Comparison of ENCODE assay signal across 8 cellular contexts in the genomic region with DNA sequence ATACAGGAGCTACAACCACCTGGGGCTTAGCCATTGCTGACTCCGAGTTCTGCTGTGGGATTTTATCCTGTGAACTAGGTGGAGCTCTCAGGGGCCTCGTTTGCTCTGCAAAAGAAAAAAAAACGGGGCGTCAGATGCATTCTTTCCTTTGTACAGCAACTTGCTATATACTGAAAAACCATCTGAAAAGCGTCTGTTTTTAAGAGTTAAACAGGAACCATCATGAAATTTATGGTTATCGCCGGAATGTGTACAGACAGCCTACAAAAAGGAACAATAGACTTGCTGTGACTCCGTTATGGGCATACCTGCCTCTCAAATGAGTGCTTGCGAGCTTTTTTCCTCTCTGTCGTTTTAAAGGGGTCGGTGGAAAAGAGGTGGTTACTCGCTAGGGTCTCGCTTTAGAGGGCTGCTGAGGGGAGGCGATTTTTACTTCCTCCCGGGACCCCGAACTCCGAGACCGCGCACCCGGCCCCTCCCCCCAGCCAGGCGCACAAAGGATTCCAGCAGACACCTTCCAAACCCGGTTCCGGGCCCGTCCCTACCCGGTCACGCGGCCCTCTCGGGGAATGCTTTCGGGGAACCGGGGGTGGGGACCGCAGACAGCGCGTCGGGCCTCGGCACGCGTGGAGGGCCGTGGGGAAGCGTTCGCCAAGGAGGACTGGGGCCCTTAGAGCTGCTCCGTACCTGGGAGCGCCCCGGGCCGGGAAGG. TPM values are rescaled to one million over a fixed set of nuclear protein-coding genes. Genes with fewer than 3 reads are reported as not detected.
DNase-seq lines count a peak whose midpoint lies in the region; ATAC-seq and TF ChIP-seq lines count a peak whose summit lies in the region.

No MANE protein-coding gene starts in this region.

- no TSS peak for BruUV-seq in Panc1 (replicated peaks; lab: Mats Ljungman, UMichigan)

- TF ChIP-seq CTCF in Panc1 (IDR thresholded peaks at IDR 0.05), result no peak
- TF ChIP-seq CTCF in osteocyte (IDR thresholded peaks at IDR 0.05), result no peak

- H3K4me3 ChIP-seq in Panc1 (ENCODE audit: low read depth in 2 of 2, low read length in 2 of 2), result peak overlapping the region; percentile 83 to 99
- peak overlapping the region; percentile 91 for H3K4me3 ChIP-seq in thymus (ENCODE audit: low read length)

- under 1% methylated on average over 44 of the region's 44 CpGs for WGBS in thymus

- no peak overlapping the region for H3K4me3 Mint-ChIP-seq in osteocyte (ENCODE audit: unreplicated experiment)

- DNase-seq in AG08395 (ENCODE audit: low spot score) (peak; percentile 52), Panc1 (ENCODE audit: low read depth, low spot score) (peak; percentile 33), head of caudate nucleus (peak; percentile 26 to 89 (median 75)), osteocyte (ENCODE audit: extremely low spot score, unreplicated experiment) (peak; percentile 86)
- peak; percentile 58 for DNase-seq in activated naive CD4-positive, alpha-beta T cell treated with Interleukin-2 at 50 U/mL for 16 hours

- H3K4me1 ChIP-seq in Panc1 (ENCODE audit: control insufficient read depth, insufficient read depth, low read length), result peaks cover 18% of the 10 kb centered on the region
- peaks cover 9% of the 10 kb centered on the region for H3K4me1 ChIP-seq in thymus (ENCODE audit: control insufficient read depth, insufficient read depth, low read length)

- CTCF ChIA-PET in Panc1 (lab: Charles Lee), result no interaction called here

- peaks cover 14% of the 10 kb centered on the region for H3K4me1 Mint-ChIP-seq in osteocyte (ENCODE audit: unreplicated experiment)

- intact Hi-C loops in Panc1 (cut with micrococcal nuclease; ENCODE audit: unreplicated experiment) (loop anchor here (5.0 kb wide), 1 partner anchor 46 kb away; a partner anchor contains a TSS), head of caudate nucleus (cut with DNase I) (loop anchor here (5.0 kb wide), 2 partner anchors 46 to 74 kb away; a partner anchor contains a TSS)

- H3K27ac ChIP-seq in Panc1 (ENCODE audit: low read length) (peak overlapping the region; percentile 95), thymus (ENCODE audit: low read depth) (peak overlapping the region; percentile 97)

- H3K27me3 ChIP-seq in Panc1 (ENCODE audit: control insufficient read depth, insufficient read depth, low read length) (no peaks in the 10 kb centered on the region), thymus (ENCODE audit: control insufficient read depth, insufficient read depth) (no peaks in the 10 kb centered on the region)

- no peaks in the 10 kb centered on the region for H3K9me3 ChIP-seq in Panc1 (ENCODE audit: control insufficient read depth, insufficient read depth, low read depth, low read length)
- no peaks in the 10 kb centered on the region for H3K9me3 ChIP-seq in thymus (ENCODE audit: control insufficient read depth)

- POLR2A ChIA-PET in Panc1 (lab: Charles Lee), result no interaction called here

- ATAC-seq in GM19043 (IDR thresholded peaks at IDR 0.05; ENCODE audit: low read depth, unreplicated experiment), result peak; percentile 19
- ATAC-seq in HG03575 (IDR thresholded peaks at IDR 0.05; ENCODE audit: extremely low read depth, insufficient number of reproducible peaks, low FRiP score, unreplicated experiment), result peak; percentile 20
- ATAC-seq in Panc1, result peak; percentile 69

- no peaks in the 10 kb centered on the region for H3K27me3 Mint-ChIP-seq in osteocyte (ENCODE audit: unreplicated experiment)

- in situ Hi-C loops in Panc1 (cut with HindIII; ENCODE audit: low pct_unique_long_range_greater_than_20kb, low sequenced_read_pairs), result no loop called here

- H3K36me3 ChIP-seq in Panc1 (ENCODE audit: control insufficient read depth, insufficient read depth, low read length) (peaks cover 35% of the 10 kb centered on the region), thymus (ENCODE audit: control insufficient read depth, insufficient read depth) (peaks cover 8% of the 10 kb centered on the region)

- peak overlapping the region; percentile 95 for H3K27ac Mint-ChIP-seq in osteocyte (ENCODE audit: unreplicated experiment)

- peaks cover under 1% of the 10 kb centered on the region for H3K36me3 Mint-ChIP-seq in osteocyte (ENCODE audit: unreplicated experiment)

- no peaks in the 10 kb centered on the region for H3K9me3 Mint-ChIP-seq in osteocyte (ENCODE audit: unreplicated experiment)

RNA-seq across cellular contexts. Expression of a gene that starts 0.8 kb away (rescaled TPM):
- total RNA-seq in Panc1 (2021; ENCODE audit: unreplicated experiment), result 127 TPM
- polyA plus RNA-seq in Panc1 (2012; ENCODE audit: insufficient read length), result 58.6 TPM
- 104 and 105 TPM in 2 replicates for total RNA-seq in osteocyte
- 59.2 TPM for polyA plus RNA-seq in thymus

RNA-seq across cellular contexts. Expression of a gene that starts 41.1 kb away (rescaled TPM):
- total RNA-seq in Panc1 (2021; ENCODE audit: unreplicated experiment), result 6.3 TPM
- 1.5 TPM for polyA plus RNA-seq in Panc1 (2012; ENCODE audit: insufficient read length)
- total RNA-seq in osteocyte, result 1.5 and 1.7 TPM in 2 replicates
- polyA plus RNA-seq in thymus, result 5.3 TPM

RNA-seq across cellular contexts. Expression of a gene that starts 46.9 kb away (rescaled TPM):
- total RNA-seq in Panc1 (2021; ENCODE audit: unreplicated experiment) (78.7 TPM), osteocyte (107 and 108 TPM in 2 replicates)
- 27.1 TPM for polyA plus RNA-seq in Panc1 (2012; ENCODE audit: insufficient read length)
- polyA plus RNA-seq in thymus, result 30.8 TPM

Comparison
In these comparisons a context has a peak if more than half of its experiments do, and no peak if none do; other contexts are left out.
1. Peak in every context shown above with its lines: DNase-seq, ATAC-seq, H3K4me3 ChIP-seq and H3K27ac ChIP-seq.
2. DNase-seq: peak in every context shown above with its lines; median percentile 86 in osteocyte; 75 in head of caudate nucleus; 58 in activated naive CD4-positive, alpha-beta T cell treated with Interleukin-2 at 50 U/mL for 16 hours; 52 in AG08395; 33 in Panc1.
3. ATAC-seq: peak in every context shown above with its lines; median percentile 69 in Panc1; 20 in HG03575; 19 in GM19043.